22 cellular contexts compared by ENCODE assay signal in genomic region chr4:54727346-54727745, GRCh38.
DNase-seq lines count a peak whose midpoint lies in the region; ATAC-seq and TF ChIP-seq lines count a peak whose summit lies in the region.
"Had no signal": no experiment of that assay in that cellular context is flagged by ENCODE, and none has a peak within 500 bp of the region (broad histone marks: within the 10 kb centered on the region; RNA-seq: fewer than 3 reads in every experiment).

No MANE protein-coding gene starts in this region.

- TF ChIP-seq CTCF in neural progenitor cell (IDR thresholded peaks at IDR 0.05): no peak

- POLR2A ChIA-PET in activated CD4-positive, alpha-beta T cell treated with anti-CD3 and anti-CD28 coated beads, Interleukin-2, amount 10 ng/mL, durations not matched to agents 7 days and 5 days (lab: Charles Lee): no interaction called here

- CTCF ChIA-PET in activated CD4-positive, alpha-beta T cell treated with anti-CD3 and anti-CD28 coated beads, Interleukin-2, amount 10 ng/mL, durations not matched to agents 7 days and 5 days (lab: Charles Lee): no interaction called here

- no peaks in the 10 kb centered on the region for H3K4me1 ChIP-seq in neural progenitor cell

- no peaks in the 10 kb centered on the region for H3K79me2 ChIP-seq in neural progenitor cell (ENCODE audit: low read depth)

- no peak overlapping the region for H3K9ac ChIP-seq in neural progenitor cell
- H3K9ac ChIP-seq: KMS-11 had no signal

- H3K36me3 Mint-ChIP-seq in activated CD4-positive, alpha-beta T cell treated with anti-CD3 and anti-CD28 coated beads, Interleukin-2, amount 10 ng/mL, durations not matched to agents 7 days and 5 days (ENCODE audit: low read depth): no peaks in the 10 kb centered on the region
- H3K36me3 Mint-ChIP-seq in activated T-helper 2 cell treated with anti-CD3 and anti-CD28 coated beads, Interferon-gamma antibody, Interleukin-2, Interleukin-4, amounts not matched to agents 10 μg/mL and 5 μg/mL and 100 μg/mL, durations not matched to agents 14 hours and 24 hours and 36 hours (ENCODE audit: low read depth): no peaks in the 10 kb centered on the region
- peaks cover 12% of the 10 kb centered on the region for H3K36me3 Mint-ChIP-seq in neural progenitor cell
- H3K36me3 Mint-ChIP-seq: activated naive CD8-positive, alpha-beta T cell treated with anti-CD3 and anti-CD28 coated beads, Interleukin-2, amount 10 ng/mL, durations not matched to agents 7 days and 5 days had no signal

- H3K4me3 ChIP-seq in neural progenitor cell: no peak overlapping the region
- H3K4me3 ChIP-seq: dorsolateral prefrontal cortex, ovary had no signal

- no peaks in the 10 kb centered on the region for H3K27me3 Mint-ChIP-seq in activated CD4-positive, alpha-beta T cell treated with anti-CD3 and anti-CD28 coated beads, Interleukin-2, amount 10 ng/mL, durations not matched to agents 7 days and 5 days
- no peaks in the 10 kb centered on the region for H3K27me3 Mint-ChIP-seq in activated T-helper 2 cell treated with anti-CD3 and anti-CD28 coated beads, Interferon-gamma antibody, Interleukin-2, Interleukin-4, amounts not matched to agents 10 μg/mL and 5 μg/mL and 100 μg/mL, durations not matched to agents 14 hours and 24 hours and 36 hours (ENCODE audit: low read depth)
- no peaks in the 10 kb centered on the region for H3K27me3 Mint-ChIP-seq in neural progenitor cell (ENCODE audit: insufficient read depth, low read depth)
- H3K27me3 Mint-ChIP-seq: activated CD4-positive, alpha-beta memory T cell treated with anti-CD3 and anti-CD28 coated beads, Interleukin-2, amount 10 ng/mL, durations not matched to agents 7 days and 5 days; CD8-positive, alpha-beta memory T cell; T-helper 17 cell had no signal

- no peak overlapping the region for H2AFZ ChIP-seq in neural progenitor cell (replicated peaks)

- H3K4me1 Mint-ChIP-seq in activated CD4-positive, alpha-beta T cell treated with anti-CD3 and anti-CD28 coated beads, Interleukin-2, amount 10 ng/mL, durations not matched to agents 7 days and 5 days: no peaks in the 10 kb centered on the region
- no peaks in the 10 kb centered on the region for H3K4me1 Mint-ChIP-seq in activated T-helper 2 cell treated with anti-CD3 and anti-CD28 coated beads, Interferon-gamma antibody, Interleukin-2, Interleukin-4, amounts not matched to agents 10 μg/mL and 5 μg/mL and 100 μg/mL, durations not matched to agents 14 hours and 24 hours and 36 hours (ENCODE audit: low read depth)
- no peaks in the 10 kb centered on the region for H3K4me1 Mint-ChIP-seq in neural progenitor cell
- H3K4me1 Mint-ChIP-seq: activated CD4-positive, alpha-beta memory T cell treated with anti-CD3 and anti-CD28 coated beads, Interleukin-2, amount 10 ng/mL, durations not matched to agents 7 days and 5 days; activated naive CD8-positive, alpha-beta T cell treated with anti-CD3 and anti-CD28 coated beads, Interleukin-2, amount 10 ng/mL, durations not matched to agents 7 days and 5 days; CD8-positive, alpha-beta memory T cell; T-helper 17 cell had no signal

- ATAC-seq in GM18511 (IDR thresholded peaks at IDR 0.05; ENCODE audit: unreplicated experiment) (peak; percentile 63), GM19463 (IDR thresholded peaks at IDR 0.05; ENCODE audit: unreplicated experiment) (peak; percentile 75), HG02870 (IDR thresholded peaks at IDR 0.05; ENCODE audit: unreplicated experiment) (peak; percentile 63), HG03460 (IDR thresholded peaks at IDR 0.05; ENCODE audit: unreplicated experiment) (peak; percentile 46)
- ATAC-seq: left ventricle myocardium superior, T-helper 17 cell had no signal

- no peak overlapping the region for H3K4me3 Mint-ChIP-seq in activated CD4-positive, alpha-beta T cell treated with anti-CD3 and anti-CD28 coated beads, Interleukin-2, amount 10 ng/mL, durations not matched to agents 7 days and 5 days
- no peak overlapping the region for H3K4me3 Mint-ChIP-seq in activated T-helper 2 cell treated with anti-CD3 and anti-CD28 coated beads, Interferon-gamma antibody, Interleukin-2, Interleukin-4, amounts not matched to agents 10 μg/mL and 5 μg/mL and 100 μg/mL, durations not matched to agents 14 hours and 24 hours and 36 hours (ENCODE audit: low read depth)
- no peak overlapping the region for H3K4me3 Mint-ChIP-seq in neural progenitor cell
- H3K4me3 Mint-ChIP-seq: activated CD4-positive, alpha-beta memory T cell treated with anti-CD3 and anti-CD28 coated beads, Interleukin-2, amount 10 ng/mL, durations not matched to agents 7 days and 5 days; activated naive CD8-positive, alpha-beta T cell treated with anti-CD3 and anti-CD28 coated beads, Interleukin-2, amount 10 ng/mL, durations not matched to agents 7 days and 5 days; CD8-positive, alpha-beta memory T cell; T-helper 17 cell had no signal

- no peak overlapping the region for H3K27ac Mint-ChIP-seq in activated CD4-positive, alpha-beta T cell treated with anti-CD3 and anti-CD28 coated beads, Interleukin-2, amount 10 ng/mL, durations not matched to agents 7 days and 5 days
- H3K27ac Mint-ChIP-seq in activated T-helper 2 cell treated with anti-CD3 and anti-CD28 coated beads, Interferon-gamma antibody, Interleukin-2, Interleukin-4, amounts not matched to agents 10 μg/mL and 5 μg/mL and 100 μg/mL, durations not matched to agents 14 hours and 24 hours and 36 hours: no peak overlapping the region
- H3K27ac Mint-ChIP-seq in neural progenitor cell: no peak overlapping the region
- H3K27ac Mint-ChIP-seq: activated CD4-positive, alpha-beta memory T cell treated with anti-CD3 and anti-CD28 coated beads, Interleukin-2, amount 10 ng/mL, durations not matched to agents 7 days and 5 days; activated naive CD8-positive, alpha-beta T cell treated with anti-CD3 and anti-CD28 coated beads, Interleukin-2, amount 10 ng/mL, durations not matched to agents 7 days and 5 days; CD8-positive, alpha-beta memory T cell; T-helper 17 cell had no signal

- no peaks in the 10 kb centered on the region for H3F3A ChIP-seq in neural progenitor cell (ENCODE audit: low read depth)

- H3K9me3 Mint-ChIP-seq in activated CD4-positive, alpha-beta T cell treated with anti-CD3 and anti-CD28 coated beads, Interleukin-2, amount 10 ng/mL, durations not matched to agents 7 days and 5 days: no peaks in the 10 kb centered on the region
- H3K9me3 Mint-ChIP-seq in activated T-helper 2 cell treated with anti-CD3 and anti-CD28 coated beads, Interferon-gamma antibody, Interleukin-2, Interleukin-4, amounts not matched to agents 10 μg/mL and 5 μg/mL and 100 μg/mL, durations not matched to agents 14 hours and 24 hours and 36 hours: no peaks in the 10 kb centered on the region
- H3K9me3 Mint-ChIP-seq in neural progenitor cell: no peaks in the 10 kb centered on the region
- H3K9me3 Mint-ChIP-seq: activated naive CD8-positive, alpha-beta T cell treated with anti-CD3 and anti-CD28 coated beads, Interleukin-2, amount 10 ng/mL, durations not matched to agents 7 days and 5 days; CD8-positive, alpha-beta memory T cell had no signal

- no peaks in the 10 kb centered on the region for H3K27me3 ChIP-seq in neural progenitor cell
- H3K27me3 ChIP-seq: ovary had no signal

- no peak overlapping the region for H3K27ac ChIP-seq in neural progenitor cell
- H3K27ac ChIP-seq: dorsolateral prefrontal cortex, KMS-11, ovary, WERI-Rb-1 had no signal

- intact Hi-C loops in activated T-helper 2 cell treated with anti-CD3 and anti-CD28 coated beads, Interferon-gamma antibody, Interleukin-2, Interleukin-4, amounts not matched to agents 10 μg/mL and 5 μg/mL and 100 μg/mL, durations not matched to agents 14 hours and 24 hours and 36 hours (cut with micrococcal nuclease): no loop called here

- no peak for DNase-seq in NCI-H2081 (lab: John Stamatoyannopoulos, UW)
- DNase-seq in activated CD4-positive, alpha-beta T cell treated with anti-CD3 and anti-CD28 coated beads, Interleukin-2, amount 10 ng/mL, durations not matched to agents 7 days and 5 days: no peak
- DNase-seq in activated T-helper 2 cell treated with anti-CD3 and anti-CD28 coated beads, Interferon-gamma antibody, Interleukin-2, Interleukin-4, amounts not matched to agents 10 μg/mL and 5 μg/mL and 100 μg/mL, durations not matched to agents 14 hours and 24 hours and 36 hours (ENCODE audit: low spot score): no peak
- no peak for DNase-seq in neural progenitor cell (ENCODE audit: low spot score)
- DNase-seq: activated CD4-positive, alpha-beta memory T cell treated with anti-CD3 and anti-CD28 coated beads, Interleukin-2, amount 10 ng/mL, durations not matched to agents 7 days and 5 days; activated naive CD8-positive, alpha-beta T cell treated with anti-CD3 and anti-CD28 coated beads, Interleukin-2, amount 10 ng/mL, durations not matched to agents 7 days and 5 days; CD8-positive, alpha-beta memory T cell; DND-41; dorsolateral prefrontal cortex; left ventricle myocardium superior; NCI-H2081 treated with DMSO at 0.1 percent for 48 hours; NCI-H524; ovary; SHP77 treated with DMSO at 0.1 percent for 48 hours; stimulated activated CD4-positive, alpha-beta T cell treated with anti-CD3 and anti-CD28 coated beads, Interleukin-2, amount 100 ng/mL, for 48 hours; T-helper 17 cell; WERI-Rb-1 had no signal

- H3K4me2 ChIP-seq in neural progenitor cell: no peak overlapping the region
- H3K4me2 ChIP-seq: KMS-11 had no signal

- H3K9me3 ChIP-seq in neural progenitor cell (ENCODE audit: low read depth): no peaks in the 10 kb centered on the region
- H3K9me3 ChIP-seq: ovary had no signal

- H3K36me3 ChIP-seq in neural progenitor cell: no peaks in the 10 kb centered on the region
- H3K36me3 ChIP-seq: ovary, WERI-Rb-1 had no signal

- H4K20me1 ChIP-seq in neural progenitor cell (ENCODE audit: low read depth): no peaks in the 10 kb centered on the region
